8 cellular contexts compared by ENCODE assay signal in genomic region chr14:31945074-31945613, GRCh38.
DNase-seq lines count a peak whose midpoint lies in the region; ATAC-seq, FAIRE-seq and TF ChIP-seq lines count a peak whose summit lies in the region.

No MANE protein-coding gene starts in this region.

- no peak overlapping the region for H2AK5ac ChIP-seq in H1 (ENCODE audit: low read depth, low read length)

- H3K9ac ChIP-seq in H1 (replicated peaks in 1 of 4; ENCODE audit: extremely low read depth in 1 of 4, low read depth in 3 of 4, low read length in 3 of 4) = no peak overlapping the region

- H3K9me3 ChIP-seq in H1 (ENCODE audit: insufficient read depth in 2 of 2, low read depth in 1 of 2, low read length in 1 of 2) = no peaks in the 10 kb centered on the region

- H3K36me3 ChIP-seq in H1 (ENCODE audit: control insufficient read depth in 2 of 4, insufficient read depth in 4 of 4, low read length in 3 of 4) = no peaks in the 10 kb centered on the region

- no peak overlapping the region for H3K56ac ChIP-seq in H1 (replicated peaks; ENCODE audit: insufficient read length, low read depth, low read length)

- no peaks in the 10 kb centered on the region for H3K27me3 ChIP-seq in H1 (replicated peaks in 1 of 4; ENCODE audit: control insufficient read depth in 3 of 4, extremely low read depth in 1 of 4, insufficient read depth in 3 of 4, low read length in 3 of 4)

- CTCF ChIA-PET in H1 (lab: Charles Lee; ENCODE audit: partially characterized antibody) = interaction anchor here (1.1 kb wide), 1 partner anchor 309 kb away, joined by 3 read pairs; no protein-coding TSS in a partner anchor

- no peak overlapping the region; the same call in 1 of the 2 replicates for H2BK12ac ChIP-seq in H1 (ENCODE audit: low read depth, low read length)

- H2BK120ac ChIP-seq in H1 (replicated peaks; ENCODE audit: low read depth, low read length) = no peak overlapping the region

- H3K4me3 ChIP-seq in H1 (ENCODE audit: extremely low read depth in 1 of 4, insufficient read depth in 2 of 4, low read depth in 3 of 4, low read length in 4 of 4) = no peak overlapping the region

- POLR2A ChIA-PET in H1 (lab: Charles Lee; ENCODE audit: partially characterized antibody) = interaction anchor here (0.9 to 1.0 kb wide), 2 partner anchors 18 to 34 kb away, joined by 3 read pairs; no protein-coding TSS in a partner anchor

- ATAC-seq in GM19455 (IDR thresholded peaks at IDR 0.05; ENCODE audit: unreplicated experiment) = peak; percentile 75

- no peak for FAIRE-seq in H1 (lab: Jason Lieb, UNC)

- TF ChIP-seq CTCF in H1 (IDR thresholded peaks at IDR 0.05; ENCODE audit: control extremely low read depth in 1 of 3, insufficient read depth in 1 of 3, low read depth in 1 of 3, low read length in 3 of 3) = no peak

- TF ChIP-seq POLR2A in H1 (IDR thresholded peaks at IDR 0.05; ENCODE audit: control extremely low read depth in 1 of 2, low read depth in 2 of 2, low read length in 2 of 2) = no peak

- H4K20me1 ChIP-seq in H1 (replicated peaks in 1 of 2; ENCODE audit: control insufficient read depth in 1 of 2, insufficient read depth in 2 of 2, low read length in 2 of 2) = no peaks in the 10 kb centered on the region

- no peak for TF ChIP-seq RAD21 in H1 (IDR thresholded peaks at IDR 0.05 in 1 of 2, conservative IDR thresholded peaks at IDR 0.05 in 1 of 2; ENCODE audit: low read depth in 2 of 2, low read length in 2 of 2)

- no peak for TF ChIP-seq EP300 in H1 (IDR thresholded peaks at IDR 0.05; ENCODE audit: borderline replicate concordance in 1 of 2, low read depth in 2 of 2, low read length in 2 of 2)

- no peaks in the 10 kb centered on the region for H3K79me1 ChIP-seq in H1 (ENCODE audit: low read depth, low read length)

- 90% methylated on average over 3 of the region's 3 CpGs; no CpG with 5 or more reads in 1 of the 2 experiments for WGBS in H1 (ENCODE audit: extremely low coverage in 1 of 2, insufficient coverage in 1 of 2, insufficient read length in 1 of 2, insufficient replicate concordance in 2 of 2, low coverage in 1 of 2, low lambda C conversion rate in 2 of 2, missing lambda C conversion rate in 1 of 2), 2 experiments

- no peaks in the 10 kb centered on the region; a peak in 1 of 7 replicates for H3K4me1 ChIP-seq in H1 (replicated peaks in 1 of 4; ENCODE audit: control insufficient read depth in 3 of 4, insufficient read depth in 4 of 4, low read length in 3 of 4)

- H2BK5ac ChIP-seq in H1 (ENCODE audit: low read depth, low read length) = no peak overlapping the region; the same call in 1 of the 2 replicates

- H3K23ac ChIP-seq in H1 (ENCODE audit: insufficient read length) = no peak overlapping the region

- H4K91ac ChIP-seq in H1 (replicated peaks; ENCODE audit: insufficient read length, low read length) = no peak overlapping the region

- no peak overlapping the region for H4K5ac ChIP-seq in H1 (ENCODE audit: insufficient read length, low read depth, low read length)

- no peak overlapping the region for H3K4me2 ChIP-seq in H1 (ENCODE audit: insufficient read depth in 1 of 2, low read depth in 2 of 2, low read length in 2 of 2)

- no peak overlapping the region for H3K27ac ChIP-seq in H1 (ENCODE audit: low read depth, low read length)

- H3K4ac ChIP-seq in H1 (replicated peaks; ENCODE audit: insufficient read length, low read depth, low read length) = no peak overlapping the region

- H4K8ac ChIP-seq in H1 (ENCODE audit: extremely low read depth, insufficient read depth, low read length) = no peak overlapping the region; the same call in 1 of the 2 replicates

- H2BK15ac ChIP-seq in H1 (ENCODE audit: low read length) = no peak overlapping the region

- peak; percentile 18 for DNase-seq in DMS 273 treated with DMSO at 0.1 percent for 48 hours (lab: John Stamatoyannopoulos, UW)
- DNase-seq in NCI-H2029 treated with DMSO at 0.1 percent for 48 hours (lab: John Stamatoyannopoulos, UW) = peak; percentile 80
- DNase-seq in H1 (ENCODE audit: low read depth in 1 of 2, low spot score in 2 of 2) = no peak
- DNase-seq in NCI-H2196 (lab: John Stamatoyannopoulos, UW; ENCODE audit: unreplicated experiment) = no peak
- DNase-seq in putamen (ENCODE audit: low spot score) = no peak
- no peak for DNase-seq in T-helper 9 cell
- DNase-seq in activated gamma-delta T cell (lab: John Stamatoyannopoulos, UW) = no peak

- no peak overlapping the region for H3K14ac ChIP-seq in H1 (ENCODE audit: insufficient read length)

- no peak overlapping the region for H2BK20ac ChIP-seq in H1 (ENCODE audit: low read length)

- H3K18ac ChIP-seq in H1 (ENCODE audit: extremely low read depth, low read length) = no peak overlapping the region

- H3K23me2 ChIP-seq in H1 (ENCODE audit: low read depth, low read length) = no peaks in the 10 kb centered on the region

- no peak overlapping the region for H2AFZ ChIP-seq in H1 (ENCODE audit: low read length)

- no peaks in the 10 kb centered on the region for H3K79me2 ChIP-seq in H1 (ENCODE audit: control insufficient read depth in 1 of 2, insufficient read depth in 2 of 2, low read length in 2 of 2)

TF ChIP-seq in H1, 55 proteins besides CTCF, POLR2A, EP300 and RAD21:
- TF ChIP-seq CHD1 (IDR thresholded peaks at IDR 0.05; ENCODE audit: low read depth, low read length) (no peak), YY1 (IDR thresholded peaks at IDR 0.05; ENCODE audit: low read depth, low read length) (peak; percentile 64; the same call in 1 of the 2 replicates), CREB1 (IDR thresholded peaks at IDR 0.05) (no peak), JUN (IDR thresholded peaks at IDR 0.05; ENCODE audit: low read depth, low read length) (no peak)

Comparison
In these comparisons a context has a peak if more than half of its experiments do, and no peak if none do; other contexts are left out.
1. DNase-seq: peak in DMS 273 treated with DMSO at 0.1 percent for 48 hours (single experiment) and NCI-H2029 treated with DMSO at 0.1 percent for 48 hours (single experiment); none in H1 (0 of 2), NCI-H2196 (single experiment), putamen (single experiment), T-helper 9 cell (single experiment) and activated gamma-delta T cell (single experiment).